ENCODE assay signal across 1 cellular context in the genomic region with DNA sequence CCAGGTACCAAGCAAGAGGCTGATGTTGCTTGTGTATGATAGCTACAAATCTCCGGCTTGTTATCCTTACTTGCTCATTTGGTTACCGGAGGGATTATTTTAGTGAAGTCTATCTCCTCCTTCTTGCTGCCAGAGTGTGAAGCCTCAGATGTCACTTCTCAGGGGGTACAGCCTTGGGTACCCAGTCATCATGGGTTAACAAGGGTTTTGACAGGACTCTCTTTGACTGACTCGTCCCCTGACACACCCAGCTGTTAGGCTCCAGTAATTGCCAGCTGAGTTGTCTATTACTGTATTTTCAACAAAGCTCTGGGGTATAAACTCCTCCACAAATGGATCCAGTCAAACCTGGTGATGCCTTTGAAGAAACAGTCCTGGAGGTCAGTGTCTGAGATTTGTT.
TF ChIP-seq lines count a peak whose summit lies in the region.

No MANE protein-coding gene starts in this region.

TF ChIP-seq in neural cell, 6 proteins besides CTCF, POLR2A, EP300 and RAD21 (continued from another document):
- TF ChIP-seq REST (IDR thresholded peaks at IDR 0.05; ENCODE audit: borderline replicate concordance), result no peak
- no peak for TF ChIP-seq MXI1 (conservative IDR thresholded peaks at IDR 0.05; ENCODE audit: poor library complexity, severe bottlenecking)
- TF ChIP-seq EZH2 (IDR thresholded peaks at IDR 0.05; ENCODE audit: borderline replicate concordance, insufficient read depth, low read length, poor library complexity, severe bottlenecking), result no peak
- no peak for TF ChIP-seq SMC3 (conservative IDR thresholded peaks at IDR 0.05; ENCODE audit: poor library complexity)
- TF ChIP-seq TAF1 (IDR thresholded peaks at IDR 0.05; ENCODE audit: low read depth), result no peak
